ENCODE assay signal across 8 cellular contexts in genomic region chr17:41919165-41919817, GRCh38. TPM values are rescaled to one million over a fixed set of nuclear protein-coding genes. Genes with fewer than 3 reads are reported as not detected.
A peak's percentile ranks its signal among the peaks of the same experiment; 100 is the strongest.
DNase-seq lines count a peak whose midpoint lies in the region; ATAC-seq and TF ChIP-seq lines count a peak whose summit lies in the region.

No MANE protein-coding gene starts in this region.

- no TSS peak for BruUV-seq in OCI-LY7 (replicated peaks; lab: Mats Ljungman, UMichigan)

- peaks cover 44% of the 10 kb centered on the region for H3K79me2 ChIP-seq in OCI-LY7 (ENCODE audit: insufficient read depth, low read depth, low read length)

- ATAC-seq in GM18907 (IDR thresholded peaks at IDR 0.05; ENCODE audit: unreplicated experiment) (peak; percentile 12), HG03139 (IDR thresholded peaks at IDR 0.05; ENCODE audit: unreplicated experiment) (peak; percentile 12), upper lobe of right lung (peak; percentile 49), HG03095 (IDR thresholded peaks at IDR 0.05; ENCODE audit: unreplicated experiment) (no peak), HG02763 (IDR thresholded peaks at IDR 0.05; ENCODE audit: unreplicated experiment) (no peak)

- H3K27ac ChIP-seq in OCI-LY7 (ENCODE audit: low read depth, low read length, poor library complexity, severe bottlenecking) (no peak overlapping the region), upper lobe of right lung (peak overlapping the region; percentile 65)

- H3K9me3 ChIP-seq in OCI-LY7 (ENCODE audit: low read length) = no peaks in the 10 kb centered on the region
- no peaks in the 10 kb centered on the region for H3K9me3 ChIP-seq in upper lobe of right lung

- H3K4me2 ChIP-seq in OCI-LY7 (ENCODE audit: low read length) = peak overlapping the region; percentile 80

- CTCF ChIA-PET in OCI-LY7 (lab: Charles Lee; ENCODE audit: unreplicated experiment) = no interaction called here

- no peak for DNase-seq in OCI-LY7 (ENCODE audit: low spot score)
- DNase-seq in effector CD8-positive, alpha-beta T cell (lab: John Stamatoyannopoulos, UW) = peak; percentile 18
- peak; percentile 20 for DNase-seq in middle frontal gyrus (ENCODE audit: extremely low spot score, low spot score)
- no peak for DNase-seq in upper lobe of right lung

- intact Hi-C loops in OCI-LY7 (cut with micrococcal nuclease; ENCODE audit: unreplicated experiment) (loop anchor here (5.0 kb wide), 1 partner anchor 43 kb away; no protein-coding TSS in a partner anchor), upper lobe of right lung (cut with DNase I) (no loop called here)

- H3K36me3 ChIP-seq in OCI-LY7 (ENCODE audit: insufficient read depth, low read length) (peaks cover 22% of the 10 kb centered on the region; the same call in 1 of the 2 replicates), upper lobe of right lung (no peaks in the 10 kb centered on the region)

- peak overlapping the region; percentile 72; the same call in 1 of the 2 replicates for H2AFZ ChIP-seq in OCI-LY7 (ENCODE audit: low read length)

- H3K27me3 ChIP-seq in upper lobe of right lung = no peaks in the 10 kb centered on the region

- H3K4me3 ChIP-seq in OCI-LY7 (ENCODE audit: low read depth, low read length, poor library complexity, severe bottlenecking) (peak overlapping the region; percentile 83), upper lobe of right lung (peak overlapping the region; percentile 99)

- H3K9me2 ChIP-seq in OCI-LY7 (ENCODE audit: insufficient read depth, low read length) = no peaks in the 10 kb centered on the region

- POLR2A ChIA-PET in OCI-LY7 (lab: Charles Lee) = interaction anchor here (1.5 to 1.6 kb wide), 2 partner anchors 9 to 13 kb away, joined by 4 read pairs; no protein-coding TSS in a partner anchor

- TF ChIP-seq CTCF in OCI-LY7 (conservative IDR thresholded peaks at IDR 0.05; ENCODE audit: low read length) (no peak), upper lobe of right lung (IDR thresholded peaks at IDR 0.05) (no peak)

- H4K20me1 ChIP-seq in OCI-LY7 (ENCODE audit: insufficient read depth, low read length) = peaks cover 15% of the 10 kb centered on the region; the same call in 1 of the 2 replicates

- H3K4me1 ChIP-seq in OCI-LY7 (ENCODE audit: insufficient read depth, low read length, poor library complexity, severe bottlenecking) (peaks cover 37% of the 10 kb centered on the region), upper lobe of right lung (peaks cover 19% of the 10 kb centered on the region)

RNA-seq across cellular contexts. Expression of gene ACLY, which starts 0.5 kb away (rescaled TPM):
- 102 and 105 TPM in 2 replicates for total RNA-seq in OCI-LY7 (2014; rRNA removed; shearing (Covaris generic))
- 203 and 222 TPM in 2 replicates for total RNA-seq in OCI-LY7 (2022)
- total RNA-seq in upper lobe of right lung = 112 TPM

RNA-seq across cellular contexts. Expression of gene ODAD4, which starts 11.1 kb away (rescaled TPM):
- 1.1 and 3.2 TPM in 2 replicates for total RNA-seq in OCI-LY7 (2014; rRNA removed; shearing (Covaris generic))
- total RNA-seq in OCI-LY7 (2022) = 1.3 TPM in 2 replicates
- 1.0 TPM for total RNA-seq in upper lobe of right lung

RNA-seq across cellular contexts. Expression of gene CNP, which starts 47.3 kb away (rescaled TPM):
- total RNA-seq in OCI-LY7 (2014; rRNA removed; shearing (Covaris generic)) = 33.8 and 34.1 TPM in 2 replicates
- 43.9 and 50.6 TPM in 2 replicates for total RNA-seq in OCI-LY7 (2022)
- 51.1 TPM for total RNA-seq in upper lobe of right lung

RNA-seq across cellular contexts. Expression of gene KLHL11, which starts 54.1 kb away (rescaled TPM):
- total RNA-seq in OCI-LY7 (2014; rRNA removed; shearing (Covaris generic)) = 29.9 and 35.4 TPM in 2 replicates
- total RNA-seq in OCI-LY7 (2022) (20.5 and 20.9 TPM in 2 replicates), upper lobe of right lung (12.6 TPM)

Comparison
In these comparisons a context has a peak if more than half of its experiments do, and no peak if none do; other contexts are left out.
1. ATAC-seq: peak in GM18907 (single experiment), HG03139 (single experiment) and upper lobe of right lung (single experiment); none in HG03095 (single experiment) and HG02763 (single experiment).
2. DNase-seq: peak in effector CD8-positive, alpha-beta T cell (single experiment) and middle frontal gyrus (single experiment); none in OCI-LY7 (single experiment) and upper lobe of right lung (single experiment).